ENCODE assay signal across 15 cellular contexts in the genomic region with DNA sequence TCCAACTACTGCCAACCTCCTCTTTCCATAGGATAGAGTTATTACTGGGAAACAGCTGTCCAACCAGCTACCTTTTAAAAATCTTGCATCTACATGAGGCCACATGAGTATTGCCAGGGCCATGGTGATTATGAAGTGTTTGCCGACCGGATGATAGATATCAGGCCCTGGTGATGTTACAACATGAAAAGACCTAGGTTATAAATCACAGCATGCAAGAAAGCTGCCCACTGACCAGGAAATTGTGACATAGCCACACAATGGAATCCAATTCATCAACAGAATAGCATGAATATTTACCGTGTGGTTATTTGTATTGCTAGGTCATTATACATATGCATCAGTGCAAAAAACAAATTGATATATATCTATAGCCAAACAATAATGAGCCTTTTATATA.
"Had no signal": no experiment of that assay in that cellular context is flagged by ENCODE, and none has a peak within 500 bp of the region (broad histone marks: within the 10 kb centered on the region; RNA-seq: fewer than 3 reads in every experiment).

No MANE protein-coding gene starts in this region.

- H3K4me2 ChIP-seq: neural progenitor cell had no signal

- H3K9ac ChIP-seq: neural progenitor cell had no signal

- ATAC-seq: activated CD4-positive, CD25-positive, alpha-beta regulatory T cell treated with anti-CD3 and anti-CD28 coated beads, Interleukin-2, amount 50 U/mL, for 24 hours; gastrocnemius medialis; left ventricle myocardium superior; naive thymus-derived CD4-positive, alpha-beta T cell; psoas muscle; right lobe of liver; stimulated activated memory B cell treated with anti-CD40 and anti-IgM and Interleukin-4, amounts not matched to agents 10 μg/mL and 1 μg/mL and 100 μg/mL, for 72 hours had no signal

- H3K4me1 ChIP-seq: gastrocnemius medialis, neural progenitor cell, psoas muscle, right lobe of liver, testis, upper lobe of left lung had no signal

- H3K36me3 ChIP-seq: gastrocnemius medialis, neural progenitor cell, right lobe of liver, upper lobe of left lung had no signal

- H3K27ac ChIP-seq: gastrocnemius medialis, neural progenitor cell, psoas muscle, right lobe of liver, testis, upper lobe of left lung had no signal

- H2AFZ ChIP-seq: neural progenitor cell had no signal

- H3K4me3 ChIP-seq: gastrocnemius medialis, neural progenitor cell, psoas muscle, right lobe of liver, testis, upper lobe of left lung had no signal

- DNase-seq: activated CD4-positive, alpha-beta T cell treated with anti-CD3 and anti-CD28 coated beads, Interleukin-2, amount 50 U/mL, for 1 hour; activated gamma-delta T cell; effector CD8-positive, alpha-beta T cell; gastrocnemius medialis; head of caudate nucleus; left ventricle myocardium superior; naive thymus-derived CD4-positive, alpha-beta T cell; psoas muscle; right lobe of liver; stimulated activated CD4-positive, alpha-beta T cell treated with anti-CD3 and anti-CD28 coated beads, Interleukin-4, amount 100 ng/mL, for 24 hours; testis; upper lobe of left lung had no signal

- H3K27me3 ChIP-seq: gastrocnemius medialis, neural progenitor cell, right lobe of liver, testis, upper lobe of left lung had no signal

- H3K9me3 ChIP-seq: gastrocnemius medialis, psoas muscle, right lobe of liver, testis, upper lobe of left lung had no signal
